In genomic region chr9:126234681-126235349, GRCh38 we compare ENCODE assay signal across 2 cellular contexts.
TF ChIP-seq lines count a peak whose summit lies in the region.

No MANE protein-coding gene starts in this region.

TF ChIP-seq in SK-N-SH, 30 proteins besides CTCF, POLR2A, EP300 and RAD21 (continued from another document):
- TF ChIP-seq USF1 (IDR thresholded peaks at IDR 0.05; ENCODE audit: borderline replicate concordance, low read depth), result no peak
- TF ChIP-seq TAF1 (IDR thresholded peaks at IDR 0.05; ENCODE audit: borderline replicate concordance, low read depth, low read length), result no peak
- TF ChIP-seq TCF12 (IDR thresholded peaks at IDR 0.05), result no peak
- TF ChIP-seq TEAD4 (IDR thresholded peaks at IDR 0.05; ENCODE audit: borderline replicate concordance, insufficient read depth), result no peak

TF ChIP-seq in SK-N-SH treated with all-trans-retinoic acid at 6 μM for 48 hours, 23 proteins besides CTCF, POLR2A, EP300 and RAD21 (continued from another document):
- TF ChIP-seq TSHZ2 (CRISPR knock-in tag; IDR thresholded peaks at IDR 0.05), result no peak
- TF ChIP-seq TOX (CRISPR knock-in tag; IDR thresholded peaks at IDR 0.05; ENCODE audit: borderline replicate concordance), result no peak
- no peak for TF ChIP-seq CSDC2 (CRISPR knock-in tag; IDR thresholded peaks at IDR 0.05)
- TF ChIP-seq ZFP30 (CRISPR knock-in tag; IDR thresholded peaks at IDR 0.05), result no peak
- no peak for TF ChIP-seq BACH2 (CRISPR knock-in tag; IDR thresholded peaks at IDR 0.05; ENCODE audit: borderline replicate concordance)
- no peak for TF ChIP-seq ZC3H10 (CRISPR knock-in tag; IDR thresholded peaks at IDR 0.05)
- no peak for TF ChIP-seq CREB5 (CRISPR knock-in tag; IDR thresholded peaks at IDR 0.05; ENCODE audit: low read depth)
